ENCODE assay signal across 20 cellular contexts in genomic region chr10:28570598-28570997, GRCh38.
"Had no signal": no experiment of that assay in that cellular context is flagged by ENCODE, and none has a peak within 500 bp of the region (broad histone marks: within the 10 kb centered on the region; RNA-seq: fewer than 3 reads in every experiment).

No MANE protein-coding gene starts in this region.

- H3K27me3 ChIP-seq: esophagus muscularis mucosa, gastroesophageal sphincter, heart right ventricle, ovary had no signal

- H3K27ac ChIP-seq: esophagus muscularis mucosa, gastroesophageal sphincter, heart right ventricle, left ventricle myocardium inferior, ovary, psoas muscle, thoracic aorta had no signal

- H3K4me3 ChIP-seq: esophagus muscularis mucosa, gastroesophageal sphincter, heart right ventricle, left ventricle myocardium inferior, ovary, psoas muscle, thoracic aorta had no signal

- H3K9me3 ChIP-seq: esophagus muscularis mucosa, gastroesophageal sphincter, heart right ventricle, left ventricle myocardium inferior, ovary, psoas muscle, thoracic aorta had no signal

- H3K4me3 Mint-ChIP-seq: brain, T-cell had no signal

- ATAC-seq: gastroesophageal sphincter, psoas muscle, SK-N-SH treated with all-trans-retinoic acid at 6 μM for 48 hours, T-cell had no signal

- DNase-seq: activated CD4-positive, alpha-beta T cell treated with anti-CD3 and anti-CD28 coated beads for 1 hour; activated CD4-positive, alpha-beta T cell treated with anti-CD3 and anti-CD28 coated beads, Interleukin-2, amount 50 U/mL, for 48 hours; activated gamma-delta T cell treated with Interleukin-2 at 50 U/mL for 16 hours; anterior cingulate cortex; effector CD8-positive, alpha-beta T cell; heart right ventricle; left ventricle myocardium inferior; naive B cell; ovary; psoas muscle; right cardiac atrium; SIG-M5; stimulated activated CD4-positive, alpha-beta T cell treated with anti-CD3 and anti-CD28 coated beads, Interleukin-15, amount 100 ng/mL, for 24 hours; stimulated activated CD4-positive, alpha-beta T cell treated with anti-CD3 and anti-CD28 coated beads, Interleukin-2, amount 100 ng/mL, for 48 hours; T-cell had no signal

- H3K27me3 Mint-ChIP-seq: brain, naive B cell, T-cell had no signal

- H3K27ac Mint-ChIP-seq: T-cell had no signal

- H3K9me3 Mint-ChIP-seq: brain, naive B cell, T-cell had no signal

- H3K36me3 ChIP-seq: left ventricle myocardium inferior, ovary, thoracic aorta had no signal
